ENCODE assay signal across 13 cellular contexts in genomic region chr10:4316166-4316810, GRCh38.
DNase-seq lines count a peak whose midpoint lies in the region; ATAC-seq, FAIRE-seq and TF ChIP-seq lines count a peak whose summit lies in the region.
"Had no signal": no experiment of that assay in that cellular context is flagged by ENCODE, and none has a peak within 500 bp of the region (broad histone marks: within the 10 kb centered on the region; RNA-seq: fewer than 3 reads in every experiment).

No MANE protein-coding gene starts in this region.

- no peaks in the 10 kb centered on the region for H3K27me3 Mint-ChIP-seq in activated CD8-positive, alpha-beta memory T cell treated with anti-CD3 and anti-CD28 coated beads, Interleukin-2, amount 10 ng/mL, durations not matched to agents 7 days and 5 days

- H3K36me3 ChIP-seq in mammary epithelial cell (ENCODE audit: insufficient read depth, low read length) (no peaks in the 10 kb centered on the region), suprapubic skin (no peaks in the 10 kb centered on the region)
- H3K36me3 ChIP-seq: HAP-1 had no signal

- H4K20me1 ChIP-seq in mammary epithelial cell (ENCODE audit: insufficient read depth, low read length), result no peaks in the 10 kb centered on the region

- peak overlapping the region; percentile 63 for H3K4me2 ChIP-seq in mammary epithelial cell (ENCODE audit: insufficient read depth, low read depth, low read length)

- no peak overlapping the region for H3K27ac Mint-ChIP-seq in activated CD8-positive, alpha-beta memory T cell treated with anti-CD3 and anti-CD28 coated beads, Interleukin-2, amount 10 ng/mL, durations not matched to agents 7 days and 5 days

- H3K4me1 ChIP-seq in mammary epithelial cell (ENCODE audit: insufficient read depth, low read length), result peaks cover 8% of the 10 kb centered on the region
- H3K4me1 ChIP-seq in suprapubic skin, result peaks cover 6% of the 10 kb centered on the region
- H3K4me1 ChIP-seq: HAP-1 had no signal

- H3K9me3 ChIP-seq in mammary epithelial cell (replicated peaks; ENCODE audit: insufficient read depth, low read length) (no peaks in the 10 kb centered on the region), suprapubic skin (no peaks in the 10 kb centered on the region)
- H3K9me3 ChIP-seq: HAP-1 had no signal

- H3K9me3 Mint-ChIP-seq in activated CD8-positive, alpha-beta memory T cell treated with anti-CD3 and anti-CD28 coated beads, Interleukin-2, amount 10 ng/mL, durations not matched to agents 7 days and 5 days (ENCODE audit: low read depth), result no peaks in the 10 kb centered on the region

- intact Hi-C loops in mammary epithelial cell (cut with micrococcal nuclease), result no loop called here

- H3K27ac ChIP-seq in mammary epithelial cell (ENCODE audit: insufficient read depth, low read depth, low read length) (peak overlapping the region; percentile 84), suprapubic skin (peak overlapping the region; percentile 60)

- TF ChIP-seq POLR2A in H54 (IDR thresholded peaks at IDR 0.05; ENCODE audit: low read depth, low read length) (no peak), suprapubic skin (IDR thresholded peaks at IDR 0.05) (no peak)

- 9% methylated on average over 13 of the region's 13 CpGs for WGBS in mammary epithelial cell (ENCODE audit: low coverage, missing lambda C conversion rate)
- 83% methylated on average over 13 of the region's 13 CpGs for WGBS in suprapubic skin

- dilution Hi-C loops in mammary epithelial cell (cut with HindIII; ENCODE audit: low sequenced_read_pairs), result no loop called here

- TF ChIP-seq CTCF in mammary epithelial cell (conservative IDR thresholded peaks at IDR 0.05 in 1 of 2, IDR thresholded peaks at IDR 0.05 in 1 of 2; ENCODE audit: extremely low read depth in 1 of 2, insufficient read depth in 1 of 2, low read depth in 1 of 2, low read length in 2 of 2), result peak in 1 of 2 donors; percentile 38
- no peak for TF ChIP-seq CTCF in suprapubic skin (IDR thresholded peaks at IDR 0.05)

- no peak overlapping the region for H3K4me3 Mint-ChIP-seq in activated CD8-positive, alpha-beta memory T cell treated with anti-CD3 and anti-CD28 coated beads, Interleukin-2, amount 10 ng/mL, durations not matched to agents 7 days and 5 days

- DNase-seq in H54 (ENCODE audit: insufficient read length, low spot score) (peak; percentile 31), mammary epithelial cell (peak; percentile 92), inferior parietal cortex (ENCODE audit: extremely low spot score) (peak; percentile 39), suprapubic skin (ENCODE audit: low spot score in 2 of 2) (peak in 1 of 2 donors; percentile 85), HT-29 (ENCODE audit: low spot score) (no peak), NCI-H1417 treated with DMSO at 0.1 percent for 48 hours (lab: John Stamatoyannopoulos, UW) (no peak)
- no peak for DNase-seq in activated CD8-positive, alpha-beta memory T cell treated with anti-CD3 and anti-CD28 coated beads, Interleukin-2, amount 10 ng/mL, durations not matched to agents 7 days and 5 days
- DNase-seq: activated naive CD4-positive, alpha-beta T cell treated with anti-CD3 and anti-CD28 coated beads, Interleukin-2, amount 50 U/mL, for 16 hours; NCI-H1694 treated with DMSO at 0.1 percent for 48 hours; small intestine had no signal

- H3K4me3 ChIP-seq in mammary epithelial cell (replicated peaks in 1 of 3; ENCODE audit: insufficient read depth in 1 of 3, low read depth in 2 of 3, low read length in 3 of 3) (peak overlapping the region in 2 of 3 experiments; percentile 10 to 27), suprapubic skin (no peak overlapping the region)
- H3K4me3 ChIP-seq: HAP-1 had no signal

- no peak for ATAC-seq in activated CD8-positive, alpha-beta memory T cell treated with anti-CD3 and anti-CD28 coated beads, Interleukin-2, amount 10 ng/mL, durations not matched to agents 7 days and 5 days
- no peak for ATAC-seq in HG03457 (IDR thresholded peaks at IDR 0.05; ENCODE audit: unreplicated experiment)
- ATAC-seq: left lobe of liver had no signal

- no peaks in the 10 kb centered on the region for H3K36me3 Mint-ChIP-seq in activated CD8-positive, alpha-beta memory T cell treated with anti-CD3 and anti-CD28 coated beads, Interleukin-2, amount 10 ng/mL, durations not matched to agents 7 days and 5 days

- peak overlapping the region; percentile 49 for H2AFZ ChIP-seq in mammary epithelial cell (ENCODE audit: low read depth, low read length)

- peak; percentile 96 for FAIRE-seq in H54 (lab: Jason Lieb, UNC)
- FAIRE-seq: small intestine had no signal

- no peaks in the 10 kb centered on the region for H3K4me1 Mint-ChIP-seq in activated CD8-positive, alpha-beta memory T cell treated with anti-CD3 and anti-CD28 coated beads, Interleukin-2, amount 10 ng/mL, durations not matched to agents 7 days and 5 days

- in situ Hi-C loops in mammary epithelial cell (cut with MboI; ENCODE audit: low sequenced_read_pairs in 2 of 2), result no loop called here

- no peaks in the 10 kb centered on the region for H3K27me3 ChIP-seq in mammary epithelial cell (ENCODE audit: insufficient read depth, low read length)
- no peaks in the 10 kb centered on the region for H3K27me3 ChIP-seq in suprapubic skin

- peak overlapping the region; percentile 67 for H3K9ac ChIP-seq in mammary epithelial cell (ENCODE audit: insufficient read depth, low read length)

- no peaks in the 10 kb centered on the region for H3K79me2 ChIP-seq in mammary epithelial cell (ENCODE audit: insufficient read depth, low read length)

- no TSS peak for BruUV-seq in mammary epithelial cell (replicated peaks; lab: Mats Ljungman, UMichigan)

- CTCF ChIA-PET in mammary epithelial cell (lab: Charles Lee; ENCODE audit: low non-redundant PET), result no interaction called here
- CTCF ChIA-PET in activated CD8-positive, alpha-beta memory T cell treated with anti-CD3 and anti-CD28 coated beads, Interleukin-2, amount 10 ng/mL, durations not matched to agents 7 days and 5 days (lab: Charles Lee), result no interaction called here

- TF ChIP-seq EP300 in suprapubic skin (IDR thresholded peaks at IDR 0.05), result no peak

Comparison
In these comparisons a context has a peak if more than half of its experiments do, and no peak if none do; other contexts are left out.
1. DNase-seq: peak in H54 (single experiment), mammary epithelial cell (single experiment) and inferior parietal cortex (single experiment); none in HT-29 (single experiment), activated CD8-positive, alpha-beta memory T cell treated with anti-CD3 and anti-CD28 coated beads, Interleukin-2, amount 10 ng/mL, durations not matched to agents 7 days and 5 days (single experiment) and NCI-H1417 treated with DMSO at 0.1 percent for 48 hours (single experiment).